ENCODE assay signal across 20 cellular contexts in genomic region chr20:24843443-24843715, GRCh38.
A peak's percentile ranks its signal among the peaks of the same experiment; 100 is the strongest.
DNase-seq lines count a peak whose midpoint lies in the region; ATAC-seq and TF ChIP-seq lines count a peak whose summit lies in the region.
"Had no signal": no experiment of that assay in that cellular context is flagged by ENCODE, and none has a peak within 500 bp of the region (broad histone marks: within the 10 kb centered on the region; RNA-seq: fewer than 3 reads in every experiment).

No MANE protein-coding gene starts in this region.

- peaks cover 18 to 47% (median 32%) of the 10 kb centered on the region in 10 experiments for H3K4me1 ChIP-seq in BLaER1 treated with 17β-estradiol and CSF1 and Interleukin-3, amounts not matched to agents 10 nM and 100 nM
- no peaks in the 10 kb centered on the region for H3K4me1 ChIP-seq in tibial nerve
- H3K4me1 ChIP-seq: uterus had no signal

- ATAC-seq in GM19372 (IDR thresholded peaks at IDR 0.05; ENCODE audit: low read depth, unreplicated experiment) (peak; percentile 17), HG02840 (IDR thresholded peaks at IDR 0.05; ENCODE audit: low FRiP score, unreplicated experiment) (peak; percentile 13), HG03460 (IDR thresholded peaks at IDR 0.05; ENCODE audit: unreplicated experiment) (peak; percentile 10), GM21825 (IDR thresholded peaks at IDR 0.05; ENCODE audit: unreplicated experiment) (no peak)
- ATAC-seq: PC-3 had no signal

- no peak for TF ChIP-seq EP300 in tibial nerve (IDR thresholded peaks at IDR 0.05)

- no peak overlapping the region for H3K9ac ChIP-seq in BLaER1 treated with 17β-estradiol and CSF1 and Interleukin-3, amounts not matched to agents 10 nM and 100 nM

- peaks cover 20 to 34% (median 26%) of the 10 kb centered on the region in 11 experiments; a peak in 20 of 22 replicates for H3K9me3 ChIP-seq in BLaER1 treated with 17β-estradiol and CSF1 and Interleukin-3, amounts not matched to agents 10 nM and 100 nM (replicated peaks in 1 of 11)
- H3K9me3 ChIP-seq in tibial nerve = peaks cover 0 to 28% (median 3%) of the 10 kb centered on the region in 4 donors
- H3K9me3 ChIP-seq: uterus had no signal

- H4K20me1 ChIP-seq in BLaER1 treated with 17β-estradiol and CSF1 and Interleukin-3, amounts not matched to agents 10 nM and 100 nM = peaks cover 0 to 13% (median 0%) of the 10 kb centered on the region in 11 experiments; a peak in 4 of 22 replicates

- WGBS in tibial nerve, 2 donors = 90 to 97% methylated on average over 1 of the region's 1 CpG

- H3K27ac ChIP-seq in BLaER1 treated with 17β-estradiol and CSF1 and Interleukin-3, amounts not matched to agents 10 nM and 100 nM = peak overlapping the region in 1 of 11 experiments; percentile 22; a peak in 1 of 22 replicates
- H3K27ac ChIP-seq in tibial nerve = no peak overlapping the region
- H3K27ac ChIP-seq: uterus had no signal

- no peak for TF ChIP-seq POLR2A in tibial nerve (IDR thresholded peaks at IDR 0.05)

- H3K4me2 ChIP-seq in BLaER1 treated with 17β-estradiol and CSF1 and Interleukin-3, amounts not matched to agents 10 nM and 100 nM = peak overlapping the region; percentile 23 to 92 (median 84); a peak in 17 of 22 replicates

- H3K36me3 ChIP-seq in BLaER1 treated with 17β-estradiol and CSF1 and Interleukin-3, amounts not matched to agents 10 nM and 100 nM = no peaks in the 10 kb centered on the region
- H3K36me3 ChIP-seq in tibial nerve = no peaks in the 10 kb centered on the region
- H3K36me3 ChIP-seq: uterus had no signal

- no peak overlapping the region for H3K4me3 ChIP-seq in BLaER1 treated with 17β-estradiol and CSF1 and Interleukin-3, amounts not matched to agents 10 nM and 100 nM
- H3K4me3 ChIP-seq in tibial nerve = no peak overlapping the region
- H3K4me3 ChIP-seq: uterus had no signal

- peaks cover 0 to 48% (median 0%) of the 10 kb centered on the region in 11 experiments; a peak in 8 of 22 replicates for H3K27me3 ChIP-seq in BLaER1 treated with 17β-estradiol and CSF1 and Interleukin-3, amounts not matched to agents 10 nM and 100 nM
- H3K27me3 ChIP-seq in tibial nerve = no peaks in the 10 kb centered on the region
- H3K27me3 ChIP-seq: uterus had no signal

- DNase-seq in tibial nerve (ENCODE audit: low spot score in 2 of 2) = no peak
- DNase-seq in GF-D8 (lab: John Stamatoyannopoulos, UW) = no peak
- no peak for DNase-seq in NCI-H2107 treated with DMSO at 0.1 percent for 48 hours (lab: John Stamatoyannopoulos, UW; ENCODE audit: unreplicated experiment)
- DNase-seq: activated CD4-positive, alpha-beta T cell treated with anti-CD3 and anti-CD28 coated beads for 36 hours; activated gamma-delta T cell; amygdala; CD4-positive, CD25-positive, alpha-beta regulatory T cell; cerebellar nuclear complex; GOT3; NCI-H187 treated with DMSO at 0.1 percent for 48 hours; NCI-H524; PC-3; stimulated activated naive CD8-positive, alpha-beta T cell treated with anti-CD3 and anti-CD28 coated beads, Interleukin-15, amount 100 ng/mL, for 72 hours; T1000; uterus had no signal

- TF ChIP-seq CTCF in tibial nerve (IDR thresholded peaks at IDR 0.05) = no peak
